Comparison of ENCODE assay signal across 8 cellular contexts in genomic region chr15:43799945-43800285, GRCh38. TPM values are rescaled to one million over a fixed set of nuclear protein-coding genes. Genes with fewer than 3 reads are reported as not detected.
A peak's percentile ranks its signal among the peaks of the same experiment; 100 is the strongest.
DNase-seq lines count a peak whose midpoint lies in the region; ATAC-seq and TF ChIP-seq lines count a peak whose summit lies in the region.

Gene SERINC4 (minus strand): TSS chr15:43800220. CDS start chr15:43799986, 234 bp downstream.

- H3K9me3 ChIP-seq in WERI-Rb-1 (ENCODE audit: severe bottlenecking) = no peaks in the 10 kb centered on the region

- H3K27me3 ChIP-seq in WERI-Rb-1 (ENCODE audit: insufficient read depth, low read depth, severe bottlenecking) = no peaks in the 10 kb centered on the region

- peak within 1 kb of the TSS; percentile 97 for H3K27ac ChIP-seq in WERI-Rb-1

- ATAC-seq in Right ventricle myocardium superior (ENCODE audit: poor library complexity) (peak; percentile 1), GM21529 (IDR thresholded peaks at IDR 0.05; ENCODE audit: unreplicated experiment) (no peak), HG03571 (IDR thresholded peaks at IDR 0.05; ENCODE audit: unreplicated experiment) (no peak)

- intact Hi-C loops in Right ventricle myocardium superior (cut with DNase I) = no loop called here

- no peak for DNase-seq in GM12865 (ENCODE audit: low read depth)
- peak; percentile 73 for DNase-seq in WERI-Rb-1
- no peak for DNase-seq in Right ventricle myocardium superior
- no peak for DNase-seq in retinal pigment epithelial cell (ENCODE audit: low read depth)
- DNase-seq in AML-193 (lab: John Stamatoyannopoulos, UW) = no peak
- DNase-seq in superior temporal gyrus (ENCODE audit: extremely low spot score) = no peak

- H3K36me3 ChIP-seq in WERI-Rb-1 = peaks cover 70% of the 10 kb centered on the region

- H3K4me3 ChIP-seq in GM12865 (ENCODE audit: low read depth, low read length) (peak within 1 kb of the TSS; percentile 82), WERI-Rb-1 (ENCODE audit: low read depth, low read length) (peak within 1 kb of the TSS; percentile 83), retinal pigment epithelial cell (ENCODE audit: low read length) (peak within 1 kb of the TSS; percentile 94)

- TF ChIP-seq CTCF in GM12865 (IDR thresholded peaks at IDR 0.05; ENCODE audit: insufficient read depth, low read depth, low read length, missing control alignments) (no peak), WERI-Rb-1 (IDR thresholded peaks at IDR 0.05; ENCODE audit: low read depth, low read length) (no peak), retinal pigment epithelial cell (conservative IDR thresholded peaks at IDR 0.05; ENCODE audit: low read depth, low read length) (no peak)

RNA-seq across cellular contexts. Expression of gene SERINC4, which starts in this region (rescaled TPM):
- 0.19 TPM for total RNA-seq in Right ventricle myocardium superior

Comparison
In these comparisons a context has a peak if more than half of its experiments do, and no peak if none do; other contexts are left out.
1. Peak in ATAC-seq in Right ventricle myocardium superior; RNA of the gene not detected or under 1 TPM.